Comparison of ENCODE assay signal across 8 cellular contexts in the genomic region with DNA sequence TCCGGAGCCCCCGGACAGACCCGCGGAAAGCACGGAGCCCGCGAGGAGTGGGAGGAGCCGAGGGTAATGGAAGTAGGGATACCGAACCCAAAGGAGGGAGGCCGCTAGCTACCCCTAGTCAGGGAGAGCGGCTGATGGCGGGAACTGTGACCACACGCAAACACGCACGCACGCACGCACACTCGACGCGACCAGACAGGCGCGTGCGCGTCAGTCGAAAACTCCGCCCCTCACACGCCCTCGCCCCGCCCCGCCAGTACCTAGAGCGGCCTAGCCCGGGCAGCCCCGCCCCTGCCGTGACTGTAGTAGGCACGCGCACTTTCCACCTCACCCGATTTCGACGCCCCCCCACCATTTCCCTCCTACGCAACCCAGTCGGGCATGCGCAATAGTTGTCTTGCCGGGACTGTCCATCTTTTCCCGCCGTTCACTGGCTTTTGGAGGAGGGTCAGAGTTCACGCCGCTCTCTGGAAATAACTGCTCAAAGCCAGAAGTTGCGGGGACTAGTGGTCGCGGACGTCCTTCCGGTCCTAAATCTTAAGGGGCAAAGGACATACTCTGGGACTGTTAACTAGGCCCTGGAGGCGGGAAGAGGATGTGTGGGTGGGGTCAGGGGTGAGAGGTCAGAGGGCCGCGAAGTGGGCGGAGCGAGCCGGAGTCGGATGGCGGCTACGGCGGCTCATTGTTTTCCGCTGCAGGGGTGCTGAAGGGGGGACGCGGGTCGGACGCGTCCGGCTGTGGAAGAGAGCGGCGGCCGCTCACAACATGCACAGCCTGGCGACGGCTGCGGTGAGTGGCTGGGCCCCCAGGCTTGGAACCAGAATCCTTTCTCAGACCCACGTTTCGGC. TPM values are rescaled to one million over a fixed set of nuclear protein-coding genes. Genes with fewer than 3 reads are reported as not detected.
DNase-seq lines count a peak whose midpoint lies in the region; ATAC-seq, FAIRE-seq and TF ChIP-seq lines count a peak whose summit lies in the region.

A gene with protein sequence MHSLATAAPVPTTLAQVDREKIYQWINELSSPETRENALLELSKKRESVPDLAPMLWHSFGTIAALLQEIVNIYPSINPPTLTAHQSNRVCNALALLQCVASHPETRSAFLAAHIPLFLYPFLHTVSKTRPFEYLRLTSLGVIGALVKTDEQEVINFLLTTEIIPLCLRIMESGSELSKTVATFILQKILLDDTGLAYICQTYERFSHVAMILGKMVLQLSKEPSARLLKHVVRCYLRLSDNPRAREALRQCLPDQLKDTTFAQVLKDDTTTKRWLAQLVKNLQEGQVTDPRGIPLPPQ (plus strand): TSS at position 650 of the 848 bp plus-strand sequence. CDS start 116 bp downstream, at position 766.
TSS of gene USP37 (minus strand) at position 162 of the 848 bp plus-strand sequence. CDS start 9,698 bp downstream, outside the sequence.

- no peak for FAIRE-seq in small intestine (lab: Jason Lieb, UNC)

- H4K20me1 ChIP-seq in mammary epithelial cell (ENCODE audit: insufficient read depth, low read length), result no peaks in the 10 kb centered on the region

- WGBS in mammary epithelial cell (ENCODE audit: low coverage, missing lambda C conversion rate), result 3% methylated on average over 36 of the region's 77 CpGs
- WGBS in small intestine, 3 donors, result 0 to 1% (median 1%) methylated on average over 48 to 77 of the region's 77 CpGs

- ATAC-seq in GM18873 (IDR thresholded peaks at IDR 0.05; ENCODE audit: low FRiP score, unreplicated experiment) (peak; percentile 59), HG03139 (IDR thresholded peaks at IDR 0.05; ENCODE audit: unreplicated experiment) (peak; percentile 73)

- peak within 1 kb of the TSS; percentile 95 for H3K4me3 ChIP-seq in WERI-Rb-1 (ENCODE audit: low read depth, low read length)
- H3K4me3 ChIP-seq in mammary epithelial cell (replicated peaks in 1 of 3; ENCODE audit: insufficient read depth in 1 of 3, low read depth in 2 of 3, low read length in 3 of 3), result peak within 1 kb of the TSS; percentile 62 to 98 (median 94)
- H3K4me3 ChIP-seq in iPS-20b (ENCODE audit: low read length), result peak within 1 kb of the TSS; percentile 77
- H3K4me3 ChIP-seq in small intestine (ENCODE audit: low read depth in 1 of 2, low read length in 2 of 2), result peak within 1 kb of the TSS; percentile 77 to 92

- H3K9me3 ChIP-seq in WERI-Rb-1 (ENCODE audit: severe bottlenecking) (no peaks in the 10 kb centered on the region), mammary epithelial cell (replicated peaks; ENCODE audit: insufficient read depth, low read length) (no peaks in the 10 kb centered on the region), iPS-20b (ENCODE audit: insufficient read depth, low read depth, low read length) (no peaks in the 10 kb centered on the region), small intestine (ENCODE audit: control insufficient read depth, low read depth) (no peaks in the 10 kb centered on the region)

- DNase-seq in ACHN (peak; percentile 99), NCI-H2227 (lab: John Stamatoyannopoulos, UW; ENCODE audit: unreplicated experiment) (peak; percentile 99), WERI-Rb-1 (peak; percentile 99), mammary epithelial cell (peak; percentile 98), small intestine (peak; percentile 98)

- BruUV-seq in mammary epithelial cell (replicated peaks; lab: Mats Ljungman, UMichigan), result no TSS peak

- H3K27me3 ChIP-seq in WERI-Rb-1 (ENCODE audit: insufficient read depth, low read depth, severe bottlenecking), result no peaks in the 10 kb centered on the region
- no peaks in the 10 kb centered on the region for H3K27me3 ChIP-seq in mammary epithelial cell (ENCODE audit: insufficient read depth, low read length)
- no peaks in the 10 kb centered on the region for H3K27me3 ChIP-seq in iPS-20b (ENCODE audit: insufficient read depth, low read length)
- no peaks in the 10 kb centered on the region for H3K27me3 ChIP-seq in small intestine (ENCODE audit: control insufficient read depth in 2 of 2, insufficient read depth in 2 of 2, low read length in 2 of 2)

- intact Hi-C loops in mammary epithelial cell (cut with micrococcal nuclease), result loop anchor here (1.0 to 2.0 kb wide), 2 partner anchors 80 to 172 kb away; no protein-coding TSS in a partner anchor

- no peak for TF ChIP-seq CTCF in WERI-Rb-1 (IDR thresholded peaks at IDR 0.05; ENCODE audit: low read depth, low read length)
- TF ChIP-seq CTCF in mammary epithelial cell (conservative IDR thresholded peaks at IDR 0.05 in 1 of 2, IDR thresholded peaks at IDR 0.05 in 1 of 2; ENCODE audit: extremely low read depth in 1 of 2, insufficient read depth in 1 of 2, low read depth in 1 of 2, low read length in 2 of 2), result no peak

- peak within 1 kb of the TSS; percentile 99 for H3K9ac ChIP-seq in mammary epithelial cell (ENCODE audit: insufficient read depth, low read length)
- H3K9ac ChIP-seq in iPS-20b (ENCODE audit: low read depth, low read length), result peak within 1 kb of the TSS; percentile 85

- H3K36me3 ChIP-seq in WERI-Rb-1 (peaks cover 67% of the 10 kb centered on the region), mammary epithelial cell (ENCODE audit: insufficient read depth, low read length) (peaks cover 5% of the 10 kb centered on the region), iPS-20b (ENCODE audit: insufficient read depth, low read depth, low read length) (peaks cover 61% of the 10 kb centered on the region), small intestine (ENCODE audit: control insufficient read depth in 2 of 2, insufficient read depth in 2 of 2, low read length in 2 of 2) (peaks cover 0 to 2% of the 10 kb centered on the region in 2 donors)

- H3K4me1 ChIP-seq in mammary epithelial cell (ENCODE audit: insufficient read depth, low read length) (peaks cover 26% of the 10 kb centered on the region), iPS-20b (ENCODE audit: insufficient read depth, low read length) (peaks cover 15% of the 10 kb centered on the region), small intestine (ENCODE audit: control insufficient read depth in 2 of 2, insufficient read depth in 1 of 2, low read depth in 1 of 2, low read length in 1 of 2) (peaks cover 3 to 10% of the 10 kb centered on the region in 2 donors)

- CTCF ChIA-PET in mammary epithelial cell (lab: Charles Lee; ENCODE audit: low non-redundant PET), result no interaction called here

- H2AFZ ChIP-seq in mammary epithelial cell (ENCODE audit: low read depth, low read length), result peak within 1 kb of the TSS; percentile 88

- dilution Hi-C loops in mammary epithelial cell (cut with HindIII; ENCODE audit: low sequenced_read_pairs), result loop anchor here (5.0 kb wide), 1 partner anchor 91 kb away; no protein-coding TSS in a partner anchor

- H3K27ac ChIP-seq in WERI-Rb-1 (peak within 1 kb of the TSS; percentile 98), mammary epithelial cell (ENCODE audit: insufficient read depth, low read depth, low read length) (peak within 1 kb of the TSS; percentile 96), iPS-20b (ENCODE audit: low read length) (peak within 1 kb of the TSS; percentile 53), small intestine (ENCODE audit: low read depth in 1 of 2, low read length in 1 of 2) (peak within 1 kb of the TSS; percentile 82 to 95)

- in situ Hi-C loops in ACHN (cut with HindIII; ENCODE audit: low pct_ligation_motif_present, low pct_unique_long_range_greater_than_20kb, low sequenced_read_pairs) (no loop called here), mammary epithelial cell (cut with MboI; ENCODE audit: low sequenced_read_pairs in 2 of 2) (no loop called here)

- H3K4me2 ChIP-seq in mammary epithelial cell (ENCODE audit: insufficient read depth, low read depth, low read length), result peak within 1 kb of the TSS; percentile 96

- H3K79me2 ChIP-seq in mammary epithelial cell (ENCODE audit: insufficient read depth, low read length), result peaks cover 96% of the 10 kb centered on the region

RNA-seq across cellular contexts. Expression of the first gene that starts in this region (rescaled TPM):
- total RNA-seq in mammary epithelial cell, result 10 to 100 TPM; 39.8 to 53.3 TPM
- 46.5 TPM for polyA plus RNA-seq in mammary epithelial cell
- 82.1 TPM for polyA minus RNA-seq in mammary epithelial cell
- 10 to 100 TPM; 11.4 to 22.7 (median 12.4) TPM for polyA plus RNA-seq in small intestine

RNA-seq across cellular contexts. Expression of gene USP37, which starts in this region (rescaled TPM):
- total RNA-seq in mammary epithelial cell, result 10 to 100 TPM; 10.7 to 14.6 TPM
- polyA plus RNA-seq in mammary epithelial cell, result 3.3 TPM
- polyA minus RNA-seq in mammary epithelial cell, result 13.7 TPM
- 1 to 10 TPM; 2.0 to 2.5 (median 2.2) TPM for polyA plus RNA-seq in small intestine

Comparison
In these comparisons a context has a peak if more than half of its experiments do, and no peak if none do; other contexts are left out.
1. Peak in every context shown above with its lines: DNase-seq, ATAC-seq, H3K4me3 ChIP-seq and H3K27ac ChIP-seq.